ENCODE assay signal across 8 cellular contexts in the genomic region with DNA sequence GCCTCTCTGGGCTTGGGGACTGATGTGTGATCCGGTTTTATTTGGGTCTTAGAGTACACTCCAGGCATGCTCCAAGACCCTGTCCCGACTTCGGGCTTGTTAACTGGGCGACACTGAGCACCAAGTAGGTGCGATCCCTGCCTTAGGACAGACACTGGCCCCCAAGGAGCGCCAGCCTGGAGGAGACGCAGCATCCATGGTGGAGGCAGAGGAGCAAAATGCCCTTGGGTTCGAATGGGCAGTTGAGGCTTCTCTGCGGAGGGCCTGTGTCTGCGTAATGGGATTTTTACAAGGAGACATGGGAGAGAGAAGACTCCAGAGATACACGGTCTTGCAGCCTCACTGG. TPM values are rescaled to one million over a fixed set of nuclear protein-coding genes. Genes with fewer than 3 reads are reported as not detected.
DNase-seq lines count a peak whose midpoint lies in the region; ATAC-seq and TF ChIP-seq lines count a peak whose summit lies in the region.

No MANE protein-coding gene starts in this region.

- WGBS in H9 (ENCODE audit: extremely low coverage, insufficient read length, low lambda C conversion rate) = no CpG with 5 or more reads among the region's 11 CpGs

- H3K18ac ChIP-seq in H9 (ENCODE audit: insufficient read length, low read depth, low read length) = no peak overlapping the region

- H3K14ac ChIP-seq in H9 (ENCODE audit: insufficient read depth, low read length) = no peak overlapping the region

- no peak overlapping the region for H3K4ac ChIP-seq in H9 (ENCODE audit: low read depth, low read length)

- H4K5ac ChIP-seq in H9 (ENCODE audit: insufficient read length, low read depth, low read length) = no peak overlapping the region

- no peaks in the 10 kb centered on the region for H3K9me3 ChIP-seq in H9 (ENCODE audit: control insufficient read depth, low read depth, low read length)

- H2AK5ac ChIP-seq in H9 (ENCODE audit: insufficient read length, low read length) = no peak overlapping the region

- TF ChIP-seq CTCF in H9 (conservative IDR thresholded peaks at IDR 0.05) (no peak), activated B cell treated with CpG ODN at 0.5 μM for 24 hours (IDR thresholded peaks at IDR 0.05) (no peak), glutamatergic neuron (IDR thresholded peaks at IDR 0.05; ENCODE audit: partially characterized antibody, unreplicated experiment) (no peak)

- H3K79me1 ChIP-seq in H9 (ENCODE audit: insufficient read depth, low read depth, low read length, poor library complexity, severe bottlenecking) = no peaks in the 10 kb centered on the region

- no peak overlapping the region for H2BK5ac ChIP-seq in H9 (ENCODE audit: insufficient read length, low read length)

- no peak overlapping the region for H2BK120ac ChIP-seq in H9 (ENCODE audit: low read depth, low read length, poor library complexity, severe bottlenecking)

- H3K23ac ChIP-seq in H9 (ENCODE audit: insufficient read length, low read depth, low read length) = no peak overlapping the region

- DNase-seq in H9 (no peak), activated B cell treated with CpG ODN at 0.5 μM for 24 hours (no peak), glutamatergic neuron (no peak), NCI-H345 (lab: John Stamatoyannopoulos, UW) (no peak), SK-N-DZ (ENCODE audit: low spot score) (no peak), COLO668 (lab: John Stamatoyannopoulos, UW; ENCODE audit: unreplicated experiment) (no peak)

- H4K20me1 ChIP-seq in H9 (ENCODE audit: control insufficient read depth, insufficient read depth, insufficient read length) = no peaks in the 10 kb centered on the region

- no peaks in the 10 kb centered on the region for H3K27me3 ChIP-seq in H9 (ENCODE audit: insufficient read depth, low read length)

- no peak overlapping the region for H2BK12ac ChIP-seq in H9 (ENCODE audit: insufficient read length, low read depth, low read length)

- H3K56ac ChIP-seq in H9 (ENCODE audit: insufficient read length, low read depth, low read length) = no peak overlapping the region

- H3T11ph ChIP-seq in H9 (ENCODE audit: low read length) = no peak overlapping the region

- H3K9me3 Mint-ChIP-seq in H9 (no peaks in the 10 kb centered on the region), activated B cell treated with CpG ODN at 0.5 μM for 24 hours (no peaks in the 10 kb centered on the region), glutamatergic neuron (ENCODE audit: unreplicated experiment) (peaks cover 6% of the 10 kb centered on the region)

- H3K79me2 ChIP-seq in H9 (ENCODE audit: insufficient read depth, low read length) = peaks cover 9% of the 10 kb centered on the region; the same call in 1 of the 2 replicates

- H3K36me3 Mint-ChIP-seq in H9 (ENCODE audit: insufficient read depth in 1 of 3, low read depth in 3 of 3) (peaks cover 3 to 15% (median 14%) of the 10 kb centered on the region in 3 experiments; a peak in 6 of 7 replicates), activated B cell treated with CpG ODN at 0.5 μM for 24 hours (ENCODE audit: low read depth) (peaks cover 17% of the 10 kb centered on the region), glutamatergic neuron (ENCODE audit: unreplicated experiment) (no peaks in the 10 kb centered on the region)

- no peak overlapping the region for H2BK15ac ChIP-seq in H9 (ENCODE audit: low read depth, low read length)

- no peak overlapping the region for H4K91ac ChIP-seq in H9 (ENCODE audit: insufficient read length, low read depth, low read length)

- H3K27ac ChIP-seq in H9 (ENCODE audit: insufficient read length, low read depth, low read length) = no peak overlapping the region
- H3K27ac ChIP-seq in skin epidermis = peak overlapping the region in 10 of 21 experiments; percentile 5 to 100 (median 98)

- CTCF ChIA-PET in activated B cell treated with CpG ODN at 0.5 μM for 24 hours (lab: Charles Lee) = interaction anchor here (0.8 kb wide), 1 partner anchor 20 kb away, joined by 3 read pairs; no protein-coding TSS in a partner anchor

- ATAC-seq in activated B cell treated with CpG ODN at 0.5 μM for 24 hours (ENCODE audit: low read depth) (no peak), HG03432 (IDR thresholded peaks at IDR 0.05; ENCODE audit: unreplicated experiment) (no peak)

- peak overlapping the region; percentile 65 for H3K4me2 ChIP-seq in H9 (ENCODE audit: insufficient read depth, insufficient read length, low read length)

- no peak overlapping the region for H2AFZ ChIP-seq in H9 (ENCODE audit: low read length)

- no peak overlapping the region for H2BK20ac ChIP-seq in H9 (ENCODE audit: low read depth, low read length, poor library complexity, severe bottlenecking)

- H3K27me3 Mint-ChIP-seq in H9 (ENCODE audit: low read depth) (no peaks in the 10 kb centered on the region; the same call in 1 of the 2 replicates), activated B cell treated with CpG ODN at 0.5 μM for 24 hours (no peaks in the 10 kb centered on the region), glutamatergic neuron (ENCODE audit: unreplicated experiment) (peaks cover 7% of the 10 kb centered on the region)

- H3K23me2 ChIP-seq in H9 (ENCODE audit: insufficient read length, low read depth, low read length, poor library complexity, severe bottlenecking) = peaks cover 8% of the 10 kb centered on the region

- H3K4me3 ChIP-seq in skin epidermis = peak overlapping the region in 4 of 7 experiments; percentile 55 to 97 (median 84)

- peaks cover 85 to 88% of the 10 kb centered on the region in 2 experiments for H3K4me1 Mint-ChIP-seq in H9
- peaks cover 44% of the 10 kb centered on the region for H3K4me1 Mint-ChIP-seq in activated B cell treated with CpG ODN at 0.5 μM for 24 hours
- H3K4me1 Mint-ChIP-seq in glutamatergic neuron (ENCODE audit: low read depth, unreplicated experiment) = peaks cover 59% of the 10 kb centered on the region

- peak overlapping the region; percentile 71 to 98 (median 93) for H3K27ac Mint-ChIP-seq in H9
- H3K27ac Mint-ChIP-seq in activated B cell treated with CpG ODN at 0.5 μM for 24 hours = no peak overlapping the region
- H3K27ac Mint-ChIP-seq in glutamatergic neuron (ENCODE audit: unreplicated experiment) = peak overlapping the region; percentile 89

- no peak overlapping the region for H4K8ac ChIP-seq in H9 (replicated peaks; ENCODE audit: insufficient read length, low read depth, low read length)

- intact Hi-C loops in activated B cell treated with CpG ODN at 0.5 μM for 24 hours (cut with micrococcal nuclease) = loop anchor here (2.0 to 5.0 kb wide), 5 partner anchors 79 to 1678 kb away; partner anchors contain the start of genes RPL10A, RPS10, RPS18 and UQCC2

- no peak overlapping the region for H3K9ac ChIP-seq in H9 (ENCODE audit: extremely low read depth, insufficient read length, low read length)

- H3K4me3 Mint-ChIP-seq in H9 (peak overlapping the region; percentile 58 to 81), activated B cell treated with CpG ODN at 0.5 μM for 24 hours (peak overlapping the region; percentile 79), glutamatergic neuron (ENCODE audit: unreplicated experiment) (peak overlapping the region; percentile 79)

- peaks cover 20% of the 10 kb centered on the region; the same call in 1 of the 2 replicates for H3K4me1 ChIP-seq in H9 (ENCODE audit: insufficient read depth, low read length)

- POLR2A ChIA-PET in activated B cell treated with CpG ODN at 0.5 μM for 24 hours (lab: Charles Lee) = interaction anchor here (0.9 to 1.3 kb wide), 2 partner anchors 197 to 238 kb away, joined by 3 to 4 read pairs; no protein-coding TSS in a partner anchor

RNA-seq across cellular contexts. Expression of gene LEMD2, which starts 0.6 kb away (rescaled TPM):
- total RNA-seq in H9 (2021) (82.0 and 91.8 TPM in 2 replicates), activated B cell treated with CpG ODN at 0.5 μM for 24 hours (73.7 and 88.0 TPM in 2 replicates), glutamatergic neuron (ENCODE audit: unreplicated experiment) (82.4 TPM)
- 48.5 and 52.3 TPM in 2 replicates for polyA plus RNA-seq in SK-N-DZ (2014; cell fraction: cytosol; rRNA removed)
- polyA plus RNA-seq in SK-N-DZ (2014; cell fraction: nucleus; rRNA removed) = 107 and 111 TPM in 2 replicates

RNA-seq across cellular contexts. Expression of gene MLN, which starts 14.3 kb away (rescaled TPM):
- not detected in 2 replicates for total RNA-seq in H9 (2021)
- not detected in 2 replicates for total RNA-seq in activated B cell treated with CpG ODN at 0.5 μM for 24 hours
- total RNA-seq in glutamatergic neuron (ENCODE audit: unreplicated experiment) = not detected
- polyA plus RNA-seq in SK-N-DZ (2014; cell fraction: cytosol; rRNA removed) = not detected in 2 replicates
- not detected in 2 replicates for polyA plus RNA-seq in SK-N-DZ (2014; cell fraction: nucleus; rRNA removed)

RNA-seq across cellular contexts. Expression of gene IP6K3, which starts 42.8 kb away (rescaled TPM):
- total RNA-seq in H9 (2021) (0.29 and 0.46 TPM in 2 replicates), activated B cell treated with CpG ODN at 0.5 μM for 24 hours (not detected in 2 replicates), glutamatergic neuron (ENCODE audit: unreplicated experiment) (2.7 TPM)
- polyA plus RNA-seq in SK-N-DZ (2014; cell fraction: cytosol; rRNA removed) = not detected in 2 replicates
- polyA plus RNA-seq in SK-N-DZ (2014; cell fraction: nucleus; rRNA removed) = not detected in 2 replicates
